22 cellular contexts compared by ENCODE assay signal in the genomic region with DNA sequence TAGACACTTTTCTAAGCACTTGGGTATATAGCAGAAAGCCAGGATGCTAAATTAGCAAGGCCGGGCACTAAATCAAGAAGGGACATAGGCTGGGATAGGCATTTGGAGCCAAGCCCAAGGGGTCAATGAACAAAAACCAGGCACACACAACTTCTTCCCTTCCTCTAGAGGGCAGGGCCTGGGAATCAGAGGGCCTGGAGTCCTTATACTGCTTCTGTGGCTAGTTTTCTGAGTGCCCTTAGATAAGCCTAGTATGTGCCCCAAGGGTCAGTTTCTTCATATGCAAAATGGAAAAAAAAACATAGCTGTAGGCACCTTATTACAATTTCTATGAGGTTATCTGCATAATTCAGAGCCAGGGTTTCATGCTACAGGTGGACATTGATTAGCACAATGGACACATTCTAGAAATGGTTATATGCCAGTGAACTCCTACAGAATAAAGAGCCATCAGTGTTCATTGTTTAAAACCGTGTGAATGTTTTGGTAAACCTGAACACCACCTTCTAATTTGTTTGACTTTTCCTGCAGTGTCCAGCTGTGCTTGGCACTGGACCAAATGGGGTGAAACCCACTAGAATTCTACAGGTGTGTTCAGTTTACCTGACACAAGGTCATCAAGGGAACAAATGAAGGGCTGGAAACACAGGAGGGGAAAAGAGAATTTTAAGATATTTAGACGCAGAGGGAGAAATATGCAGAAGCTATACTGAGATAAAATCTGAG. TPM values are rescaled to one million over a fixed set of nuclear protein-coding genes. Genes with fewer than 3 reads are reported as not detected.
A peak's percentile ranks its signal among the peaks of the same experiment; 100 is the strongest.
DNase-seq lines count a peak whose midpoint lies in the region; ATAC-seq, FAIRE-seq and TF ChIP-seq lines count a peak whose summit lies in the region.
"Had no signal": no experiment of that assay in that cellular context is flagged by ENCODE, and none has a peak within 500 bp of the region (broad histone marks: within the 10 kb centered on the region; RNA-seq: fewer than 3 reads in every experiment).

No MANE protein-coding gene starts in this region.

- H3K27ac ChIP-seq in Peyer's patch = no peak overlapping the region
- H3K27ac ChIP-seq: ascending aorta, SK-N-MC, thoracic aorta had no signal

- H3K4me1 Mint-ChIP-seq in activated CD4-positive, alpha-beta memory T cell treated with anti-CD3 and anti-CD28 coated beads, Interleukin-2, amount 10 ng/mL, durations not matched to agents 7 days and 5 days = peaks cover 42% of the 10 kb centered on the region

- no peak for FAIRE-seq in GM12891 (lab: Jason Lieb, UNC)
- FAIRE-seq: endometrium, H1, RCC 7860 had no signal

- H3K9me3 Mint-ChIP-seq in activated naive CD4-positive, alpha-beta T cell treated with anti-CD3 and anti-CD28 coated beads, Interleukin-2, amount 50 U/mL, for 72 hours = no peaks in the 10 kb centered on the region
- H3K9me3 Mint-ChIP-seq in activated CD4-positive, alpha-beta memory T cell treated with anti-CD3 and anti-CD28 coated beads, Interleukin-2, amount 10 ng/mL, durations not matched to agents 7 days and 5 days = no peaks in the 10 kb centered on the region

- TF ChIP-seq CTCF in Peyer's patch (IDR thresholded peaks at IDR 0.05) = peak in 4 of 6 experiments; percentile 5 to 34 (median 18)

- no peak for TF ChIP-seq POLR2A in Peyer's patch (IDR thresholded peaks at IDR 0.05)
- TF ChIP-seq POLR2A in GM12891 (IDR thresholded peaks at IDR 0.05; ENCODE audit: low read depth, low read length) = no peak

- POLR2A ChIA-PET in activated CD4-positive, alpha-beta memory T cell treated with anti-CD3 and anti-CD28 coated beads, Interleukin-2, amount 10 ng/mL, durations not matched to agents 7 days and 5 days (lab: Charles Lee) = interaction anchor here (0.6 to 2.0 kb wide), 4 partner anchors 9 to 54 kb away, joined by 3 to 5 read pairs (median 3); no protein-coding TSS in a partner anchor

- H3K9me3 ChIP-seq in Peyer's patch = no peaks in the 10 kb centered on the region
- H3K9me3 ChIP-seq: ascending aorta, thoracic aorta had no signal

- peak overlapping the region; percentile 12 to 40 for H3K27ac Mint-ChIP-seq in activated naive CD4-positive, alpha-beta T cell treated with anti-CD3 and anti-CD28 coated beads, Interleukin-2, amount 50 U/mL, for 72 hours
- no peak overlapping the region for H3K27ac Mint-ChIP-seq in activated CD4-positive, alpha-beta memory T cell treated with anti-CD3 and anti-CD28 coated beads, Interleukin-2, amount 10 ng/mL, durations not matched to agents 7 days and 5 days

- no peaks in the 10 kb centered on the region for H3K27me3 ChIP-seq in Peyer's patch
- H3K27me3 ChIP-seq: ascending aorta had no signal

- no peak for ATAC-seq in activated naive CD4-positive, alpha-beta T cell treated with anti-CD3 and anti-CD28 coated beads, Interleukin-2, amount 50 U/mL, for 72 hours
- ATAC-seq in left lobe of liver = peak; percentile 90
- no peak for ATAC-seq in GM19463 (IDR thresholded peaks at IDR 0.05; ENCODE audit: unreplicated experiment)

- H3K27me3 Mint-ChIP-seq in activated CD4-positive, alpha-beta memory T cell treated with anti-CD3 and anti-CD28 coated beads, Interleukin-2, amount 10 ng/mL, durations not matched to agents 7 days and 5 days = peaks cover 4% of the 10 kb centered on the region

- no peak overlapping the region for H3K4me3 ChIP-seq in Peyer's patch
- H3K4me3 ChIP-seq: ascending aorta, SK-N-MC, thoracic aorta had no signal

- CTCF ChIA-PET in activated CD4-positive, alpha-beta memory T cell treated with anti-CD3 and anti-CD28 coated beads, Interleukin-2, amount 10 ng/mL, durations not matched to agents 7 days and 5 days (lab: Charles Lee) = interaction anchor here (0.9 to 1.9 kb wide), 2 partner anchors 21 to 91 kb away, joined by 5 to 7 read pairs; no protein-coding TSS in a partner anchor

- no peak overlapping the region for H3K4me3 Mint-ChIP-seq in activated CD4-positive, alpha-beta memory T cell treated with anti-CD3 and anti-CD28 coated beads, Interleukin-2, amount 10 ng/mL, durations not matched to agents 7 days and 5 days
- H3K4me3 Mint-ChIP-seq: CD14-positive monocyte had no signal

- H3K36me3 ChIP-seq in Peyer's patch = no peaks in the 10 kb centered on the region
- H3K36me3 ChIP-seq: ascending aorta, thoracic aorta had no signal

- no peaks in the 10 kb centered on the region for H3K36me3 Mint-ChIP-seq in activated naive CD4-positive, alpha-beta T cell treated with anti-CD3 and anti-CD28 coated beads, Interleukin-2, amount 50 U/mL, for 72 hours
- no peaks in the 10 kb centered on the region for H3K36me3 Mint-ChIP-seq in activated CD4-positive, alpha-beta memory T cell treated with anti-CD3 and anti-CD28 coated beads, Interleukin-2, amount 10 ng/mL, durations not matched to agents 7 days and 5 days (ENCODE audit: low read depth)

- peaks cover 0 to 29% (median 0%) of the 10 kb centered on the region in 4 donors for H3K4me1 ChIP-seq in Peyer's patch
- H3K4me1 ChIP-seq: ascending aorta had no signal

- no peak for DNase-seq in activated naive CD4-positive, alpha-beta T cell treated with anti-CD3 and anti-CD28 coated beads, Interleukin-2, amount 50 U/mL, for 72 hours (ENCODE audit: low spot score in 2 of 2)
- DNase-seq in activated naive CD4-positive, alpha-beta T cell treated with anti-CD3 and anti-CD28 coated beads, Interleukin-2, amount 50 U/mL, for 16 hours = no peak
- no peak for DNase-seq in Peyer's patch
- DNase-seq in left lobe of liver (ENCODE audit: low spot score) = no peak
- no peak for DNase-seq in GM12891 (ENCODE audit: insufficient read length, low spot score)
- no peak for DNase-seq in activated CD4-positive, alpha-beta memory T cell treated with anti-CD3 and anti-CD28 coated beads, Interleukin-2, amount 10 ng/mL, durations not matched to agents 7 days and 5 days
- DNase-seq in activated CD4-positive, CD25-positive, alpha-beta regulatory T cell (lab: John Stamatoyannopoulos, UW) = no peak
- DNase-seq: activated CD4-positive, alpha-beta T cell treated with anti-CD3 and anti-CD28 coated beads for 48 hours; activated CD8-positive, alpha-beta memory T cell treated with anti-CD3 and anti-CD28 coated beads, Interleukin-2, amount 50 U/mL, for 48 hours; activated naive CD4-positive, alpha-beta T cell; DND-41; mesendoderm; NCI-H187 treated with DMSO at 0.1 percent for 48 hours; NCI-H82 had no signal

TF ChIP-seq in GM12891, 5 proteins besides CTCF, POLR2A, EP300 and RAD21:
- TF ChIP-seq SPI1 (IDR thresholded peaks at IDR 0.05; ENCODE audit: low read depth, low read length) (no peak), TAF1 (IDR thresholded peaks at IDR 0.05; ENCODE audit: low read depth, low read length) (no peak), PAX5 (IDR thresholded peaks at IDR 0.05; ENCODE audit: insufficient read depth, low read length, severe bottlenecking) (no peak), POLR2AphosphoS5 (IDR thresholded peaks at IDR 0.05; ENCODE audit: low read depth, low read length) (no peak)

RNA-seq across cellular contexts. Expression of a gene that starts 49.6 kb away (rescaled TPM):
- total RNA-seq in activated naive CD4-positive, alpha-beta T cell treated with anti-CD3 and anti-CD28 coated beads, Interleukin-2, amount 50 U/mL, for 72 hours = 1 to 10 TPM in 1 of 2 donors, under 1 TPM in 1; 0.35 to 1.3 TPM
- total RNA-seq in Peyer's patch (10 to 100 TPM in 3 of 4 donors, 1 to 10 TPM in 1; 3.3 to 22.1 (median 14.2) TPM), left lobe of liver (0.65 TPM)
- polyA plus RNA-seq in GM12891 (2012; ENCODE audit: low read depth, missing spikeins) = not detected
- total RNA-seq in activated CD4-positive, alpha-beta memory T cell treated with anti-CD3 and anti-CD28 coated beads, Interleukin-2, amount 10 ng/mL, durations not matched to agents 7 days and 5 days = 1 to 10 TPM; 1.7 TPM
- total RNA-seq: H1 had no signal

RNA-seq across cellular contexts. Expression of a gene that starts 55.4 kb away (rescaled TPM):
- total RNA-seq in activated naive CD4-positive, alpha-beta T cell treated with anti-CD3 and anti-CD28 coated beads, Interleukin-2, amount 50 U/mL, for 72 hours = 100 to 1,000 TPM; 137 to 305 TPM
- total RNA-seq in Peyer's patch = 100 to 1,000 TPM; 125 to 284 (median 212) TPM
- 60.3 TPM for total RNA-seq in left lobe of liver
- polyA plus RNA-seq in GM12891 (2012; ENCODE audit: low read depth, missing spikeins) = 57.5 TPM
- total RNA-seq in activated CD4-positive, alpha-beta memory T cell treated with anti-CD3 and anti-CD28 coated beads, Interleukin-2, amount 10 ng/mL, durations not matched to agents 7 days and 5 days = 100 to 1,000 TPM; 261 to 272 TPM
